ENCODE assay signal across 8 cellular contexts in the genomic region with DNA sequence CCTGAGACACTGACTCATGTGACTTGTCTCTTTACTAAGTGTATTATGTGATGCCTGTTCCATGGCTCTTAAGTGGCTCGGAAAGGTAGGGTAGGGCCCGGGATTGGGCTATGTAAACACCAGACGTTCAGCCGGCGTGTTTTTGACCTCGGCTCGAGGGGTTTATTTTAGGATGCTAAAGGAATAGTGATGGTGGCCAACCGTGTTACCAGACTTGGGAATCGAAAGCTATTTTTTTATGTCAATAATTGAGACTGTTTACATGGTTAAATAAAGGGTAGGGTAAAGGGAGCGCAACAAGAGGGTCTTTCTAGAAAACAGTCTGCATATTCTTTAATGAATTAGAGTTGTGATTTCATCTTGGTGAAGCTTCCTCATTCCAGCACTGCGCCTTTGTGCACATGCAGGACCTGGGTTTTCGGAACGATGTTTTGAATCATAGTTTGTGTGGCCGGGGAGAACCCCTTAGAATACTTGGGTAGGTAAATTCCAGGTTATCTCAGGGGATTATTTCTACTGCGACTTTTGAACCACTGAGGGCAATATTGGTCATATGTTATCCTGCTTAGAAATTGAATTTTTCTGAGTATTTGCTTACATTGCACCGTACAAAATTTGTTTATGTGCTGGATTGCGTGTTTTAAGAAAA. TPM values are rescaled to one million over a fixed set of nuclear protein-coding genes. Genes with fewer than 3 reads are reported as not detected.
A peak's percentile ranks its signal among the peaks of the same experiment; 100 is the strongest.
DNase-seq lines count a peak whose midpoint lies in the region; ATAC-seq and TF ChIP-seq lines count a peak whose summit lies in the region.

No MANE protein-coding gene starts in this region.

- H4K20me1 ChIP-seq in Karpas-422 (ENCODE audit: insufficient read depth, low read depth, low read length) = peaks cover 37% of the 10 kb centered on the region

- H2AFZ ChIP-seq in Karpas-422 (ENCODE audit: low read length) = peak overlapping the region; percentile 73; the same call in 1 of the 2 replicates

- 1% methylated on average over 17 of the region's 17 CpGs for whole genome bisulfite sequencing in lower leg skin, 2 donors

- peaks cover 41 to 51% (median 44%) of the 10 kb centered on the region in 3 donors for H3K4me1 Mint-ChIP-seq in CD8-positive, alpha-beta memory T cell
- peaks cover 38% of the 10 kb centered on the region for H3K4me1 Mint-ChIP-seq in chondrocyte (ENCODE audit: low read depth)

- peak; percentile 25 for ATAC-seq in GM21515 (IDR thresholded peaks at IDR 0.05; ENCODE audit: unreplicated experiment)

- H3K27me3 Mint-ChIP-seq in CD8-positive, alpha-beta memory T cell = no peaks in the 10 kb centered on the region
- H3K27me3 Mint-ChIP-seq in chondrocyte (ENCODE audit: low read depth) = no peaks in the 10 kb centered on the region

- H3K9me3 Mint-ChIP-seq in CD8-positive, alpha-beta memory T cell = no peaks in the 10 kb centered on the region
- H3K9me3 Mint-ChIP-seq in chondrocyte (ENCODE audit: low read depth) = no peaks in the 10 kb centered on the region

- H3K9ac ChIP-seq in Karpas-422 (ENCODE audit: low read length) = peak overlapping the region; percentile 90

- CTCF ChIA-PET in CD8-positive, alpha-beta memory T cell (lab: Charles Lee) = interaction anchor here (0.7 to 3.6 kb wide), 8 partner anchors 9 to 413 kb away, joined by 3 to 18 read pairs (median 4); no protein-coding TSS in a partner anchor

- H3K79me2 ChIP-seq in Karpas-422 (ENCODE audit: low read length) = peaks cover 57% of the 10 kb centered on the region

- peak overlapping the region; percentile 93 to 99 (median 94) for H3K27ac Mint-ChIP-seq in CD8-positive, alpha-beta memory T cell
- H3K27ac Mint-ChIP-seq in chondrocyte (ENCODE audit: unreplicated experiment) = peak overlapping the region; percentile 91

- peak in 3 of 5 donors; percentile 15 to 54 (median 23) for DNase-seq in CD8-positive, alpha-beta memory T cell
- DNase-seq in Karpas-422 (peak; percentile 70), T-helper 9 cell (peak; percentile 40), chondrocyte (ENCODE audit: low spot score) (no peak), lower leg skin (ENCODE audit: low spot score in 2 of 2) (peak in 1 of 2 donors; percentile 29), mucosa of gallbladder (ENCODE audit: low spot score) (no peak)
- peak; percentile 10 for DNase-seq in stimulated activated CD8-positive, alpha-beta memory T cell treated with anti-CD3 and anti-CD28 coated beads, Interleukin-12 subunit alpha, Interleukin-12 subunit beta, amount 100 ng/mL, for 24 hours (ENCODE audit: extremely low read depth)

- H3K36me3 ChIP-seq in CD8-positive, alpha-beta memory T cell (ENCODE audit: insufficient read depth, low read length) = no peaks in the 10 kb centered on the region
- H3K36me3 ChIP-seq in Karpas-422 (ENCODE audit: insufficient read depth, low read length) = no peaks in the 10 kb centered on the region

- H3K27ac ChIP-seq in CD8-positive, alpha-beta memory T cell (ENCODE audit: low read depth, low read length) = peak overlapping the region; percentile 93
- no peak overlapping the region for H3K27ac ChIP-seq in Karpas-422 (ENCODE audit: low read length)

- intact Hi-C loops in lower leg skin (cut with DNase I; ENCODE audit: low total_unique reads) = loop anchor here (10.0 kb wide), 1 partner anchor 165 kb away; no protein-coding TSS in a partner anchor

- no peaks in the 10 kb centered on the region for H3K27me3 ChIP-seq in CD8-positive, alpha-beta memory T cell (ENCODE audit: insufficient read depth, low read length, poor library complexity, severe bottlenecking)
- H3K27me3 ChIP-seq in Karpas-422 (ENCODE audit: low read length) = no peaks in the 10 kb centered on the region; the same call in 1 of the 2 replicates

- no peaks in the 10 kb centered on the region for H3K9me2 ChIP-seq in Karpas-422 (replicated peaks; ENCODE audit: insufficient read depth, low read length)

- TF ChIP-seq CTCF in chondrocyte (IDR thresholded peaks at IDR 0.05) (no peak), lower leg skin (IDR thresholded peaks at IDR 0.05) (no peak)

- TF ChIP-seq POLR2A in lower leg skin (IDR thresholded peaks at IDR 0.05) = no peak

- no peaks in the 10 kb centered on the region for H3K9me3 ChIP-seq in CD8-positive, alpha-beta memory T cell (ENCODE audit: low read length)
- no peaks in the 10 kb centered on the region for H3K9me3 ChIP-seq in Karpas-422 (ENCODE audit: low read length)

- H3K4me1 ChIP-seq in CD8-positive, alpha-beta memory T cell (ENCODE audit: insufficient read depth, low read length) = peaks cover 29% of the 10 kb centered on the region
- H3K4me1 ChIP-seq in Karpas-422 (ENCODE audit: low read length) = peaks cover 22% of the 10 kb centered on the region

- H3K4me3 Mint-ChIP-seq in CD8-positive, alpha-beta memory T cell = peak overlapping the region in 6 of 7 donors; percentile 92 to 97 (median 94)
- H3K4me3 Mint-ChIP-seq in chondrocyte (ENCODE audit: unreplicated experiment) = peak overlapping the region; percentile 82

- POLR2A ChIA-PET in CD8-positive, alpha-beta memory T cell (lab: Charles Lee) = interaction anchor here (0.9 to 2.7 kb wide), 6 partner anchors 17 to 197 kb away, joined by 3 to 27 read pairs (median 5); partner anchors contain the start of gene ZNF639

- H3K4me2 ChIP-seq in Karpas-422 (ENCODE audit: low read depth, low read length, poor library complexity, severe bottlenecking) = peak overlapping the region; percentile 100

- H3K36me3 Mint-ChIP-seq in CD8-positive, alpha-beta memory T cell = peaks cover 0 to 4% (median 0%) of the 10 kb centered on the region in 3 donors
- no peaks in the 10 kb centered on the region for H3K36me3 Mint-ChIP-seq in chondrocyte (ENCODE audit: low read depth)

- H3K4me3 ChIP-seq in CD8-positive, alpha-beta memory T cell (ENCODE audit: low read length) = peak overlapping the region; percentile 83
- peak overlapping the region; percentile 71 for H3K4me3 ChIP-seq in Karpas-422 (ENCODE audit: low read length)
- H3K4me3 ChIP-seq in lower leg skin (ENCODE audit: low read depth, poor library complexity, severe bottlenecking) = peak overlapping the region; percentile 99

RNA-seq across cellular contexts. Expression of gene PIK3CA, which starts 1.2 kb away (rescaled TPM):
- total RNA-seq in CD8-positive, alpha-beta memory T cell = 10 to 100 TPM; 18.8 to 19.5 TPM
- 18.3 TPM for polyA plus RNA-seq in CD8-positive, alpha-beta memory T cell
- total RNA-seq in Karpas-422 (2014; rRNA removed; shearing (Covaris generic); ENCODE audit: low replicate concordance) = 8.5 and 22.7 TPM in 2 replicates
- total RNA-seq in chondrocyte = 29.0 to 40.5 TPM (median 29.3 TPM) in 3 replicates
- total RNA-seq in lower leg skin = 10 to 100 TPM; 18.4 to 22.4 (median 21.3) TPM
- total RNA-seq in mucosa of gallbladder = 20.3 TPM

Comparison
In these comparisons a context has a peak if more than half of its experiments do, and no peak if none do; other contexts are left out.
1. DNase-seq: peak in CD8-positive, alpha-beta memory T cell (3 of 5), Karpas-422 (single experiment), T-helper 9 cell (single experiment) and stimulated activated CD8-positive, alpha-beta memory T cell treated with anti-CD3 and anti-CD28 coated beads, Interleukin-12 subunit alpha, Interleukin-12 subunit beta, amount 100 ng/mL, for 24 hours (single experiment); none in chondrocyte (single experiment) and mucosa of gallbladder (single experiment).
2. Peak in every context shown above with its lines, with median percentiles within 50 percentile points of each other: H3K4me3 ChIP-seq.